In the genomic region with DNA sequence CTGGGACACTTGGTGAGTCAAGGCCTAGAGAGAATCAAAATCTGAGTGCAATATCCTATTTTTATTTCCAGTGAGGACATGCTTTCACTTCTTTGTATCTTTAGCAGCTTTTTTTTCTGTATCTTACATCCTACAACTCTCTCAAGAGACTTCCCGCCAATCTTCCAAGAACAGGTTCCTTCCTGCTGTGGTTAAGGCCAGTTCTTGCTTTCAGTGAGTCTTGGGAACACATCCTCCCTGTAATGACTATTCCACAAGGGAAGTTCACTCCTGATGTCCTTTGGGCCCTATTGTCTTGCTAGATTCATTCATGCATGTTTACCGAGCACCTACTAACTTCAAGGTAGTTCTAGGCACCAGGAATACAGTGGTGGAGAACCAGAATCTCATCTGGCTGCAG, we compare ENCODE assay signal across 3 cellular contexts.
"Had no signal": no experiment of that assay in that cellular context is flagged by ENCODE, and none has a peak within 500 bp of the region (broad histone marks: within the 10 kb centered on the region; RNA-seq: fewer than 3 reads in every experiment).

No MANE protein-coding gene starts in this region.

- DNase-seq: GDM1, GF-D8 had no signal

- ATAC-seq: GM12878 had no signal

- H3K4me3 ChIP-seq: GM12878 had no signal
